ENCODE assay signal across 12 cellular contexts in the genomic region with DNA sequence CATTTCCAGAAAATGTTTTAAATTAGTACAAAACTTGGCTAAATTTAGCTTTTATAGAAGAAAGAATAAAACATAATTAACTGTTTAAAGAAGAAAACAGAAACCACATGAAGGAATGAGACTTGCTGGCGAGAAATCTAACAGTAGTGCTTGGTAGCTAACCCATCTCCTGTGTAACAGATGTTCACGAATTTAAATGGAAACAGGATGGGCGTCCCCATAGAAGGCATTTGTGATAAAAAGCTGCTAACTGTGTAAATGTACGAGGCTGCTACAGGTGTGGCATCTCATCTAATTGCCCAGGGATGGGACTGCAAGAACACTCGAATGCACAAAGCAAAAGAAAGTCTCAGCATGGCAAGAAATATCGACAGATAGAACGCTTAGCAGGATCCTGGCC.
DNase-seq lines count a peak whose midpoint lies in the region; FAIRE-seq and TF ChIP-seq lines count a peak whose summit lies in the region.
"Had no signal": no experiment of that assay in that cellular context is flagged by ENCODE, and none has a peak within 500 bp of the region (broad histone marks: within the 10 kb centered on the region; RNA-seq: fewer than 3 reads in every experiment).

No MANE protein-coding gene starts in this region.

- no peak for TF ChIP-seq CTCF in glutamatergic neuron (IDR thresholded peaks at IDR 0.05; ENCODE audit: partially characterized antibody, unreplicated experiment)

- peak overlapping the region; percentile 95 for H3K27ac Mint-ChIP-seq in activated CD4-positive, alpha-beta memory T cell treated with anti-CD3 and anti-CD28 coated beads, Interleukin-2, amount 10 ng/mL, durations not matched to agents 7 days and 5 days
- no peak overlapping the region for H3K27ac Mint-ChIP-seq in glutamatergic neuron (ENCODE audit: unreplicated experiment)
- H3K27ac Mint-ChIP-seq: WTC11 had no signal

- CTCF ChIA-PET in activated CD4-positive, alpha-beta memory T cell treated with anti-CD3 and anti-CD28 coated beads, Interleukin-2, amount 10 ng/mL, durations not matched to agents 7 days and 5 days (lab: Charles Lee): interaction anchor here (0.6 to 5.0 kb wide), 7 partner anchors 10 to 111 kb away, joined by 3 to 20 read pairs (median 4); no protein-coding TSS in a partner anchor

- FAIRE-seq in GM12891 (lab: Jason Lieb, UNC): peak; percentile 50
- no peak for FAIRE-seq in urothelium cell line (lab: Jason Lieb, UNC)

- TF ChIP-seq POLR2A in GM12891 (IDR thresholded peaks at IDR 0.05; ENCODE audit: low read depth, low read length): no peak

- DNase-seq in AG20443 (ENCODE audit: low spot score) (peak; percentile 24), GM12891 (ENCODE audit: insufficient read length, low spot score) (no peak), glutamatergic neuron (peak; percentile 19), NCI-H1092 treated with DMSO at 0.1 percent for 48 hours (lab: John Stamatoyannopoulos, UW) (no peak), urothelium cell line (ENCODE audit: low spot score) (no peak), MV-4-11 (lab: John Stamatoyannopoulos, UW) (no peak), SW 1271 (lab: John Stamatoyannopoulos, UW) (no peak)
- DNase-seq in activated CD4-positive, alpha-beta memory T cell treated with anti-CD3 and anti-CD28 coated beads, Interleukin-2, amount 10 ng/mL, durations not matched to agents 7 days and 5 days: no peak
- DNase-seq: effector CD8-positive, alpha-beta T cell; SHP77; uterus had no signal

- peaks cover 15% of the 10 kb centered on the region for H3K36me3 Mint-ChIP-seq in activated CD4-positive, alpha-beta memory T cell treated with anti-CD3 and anti-CD28 coated beads, Interleukin-2, amount 10 ng/mL, durations not matched to agents 7 days and 5 days (ENCODE audit: low read depth)
- no peaks in the 10 kb centered on the region for H3K36me3 Mint-ChIP-seq in glutamatergic neuron (ENCODE audit: unreplicated experiment)
- H3K36me3 Mint-ChIP-seq: WTC11 had no signal

- H3K4me1 Mint-ChIP-seq in activated CD4-positive, alpha-beta memory T cell treated with anti-CD3 and anti-CD28 coated beads, Interleukin-2, amount 10 ng/mL, durations not matched to agents 7 days and 5 days: peaks cover 88% of the 10 kb centered on the region
- peaks cover 6% of the 10 kb centered on the region for H3K4me1 Mint-ChIP-seq in glutamatergic neuron (ENCODE audit: low read depth, unreplicated experiment)

- POLR2A ChIA-PET in activated CD4-positive, alpha-beta memory T cell treated with anti-CD3 and anti-CD28 coated beads, Interleukin-2, amount 10 ng/mL, durations not matched to agents 7 days and 5 days (lab: Charles Lee): interaction anchor here (1.0 to 6.5 kb wide), 11 partner anchors 11 to 115 kb away, joined by 3 to 84 read pairs (median 9); no protein-coding TSS in a partner anchor

- H3K27me3 Mint-ChIP-seq in activated CD4-positive, alpha-beta memory T cell treated with anti-CD3 and anti-CD28 coated beads, Interleukin-2, amount 10 ng/mL, durations not matched to agents 7 days and 5 days: no peaks in the 10 kb centered on the region
- H3K27me3 Mint-ChIP-seq in glutamatergic neuron (ENCODE audit: unreplicated experiment): no peaks in the 10 kb centered on the region

- peak overlapping the region; percentile 12 for H3K4me3 Mint-ChIP-seq in activated CD4-positive, alpha-beta memory T cell treated with anti-CD3 and anti-CD28 coated beads, Interleukin-2, amount 10 ng/mL, durations not matched to agents 7 days and 5 days
- no peak overlapping the region for H3K4me3 Mint-ChIP-seq in glutamatergic neuron (ENCODE audit: unreplicated experiment)
- H3K4me3 Mint-ChIP-seq: WTC11 had no signal

- no peaks in the 10 kb centered on the region for H3K9me3 Mint-ChIP-seq in activated CD4-positive, alpha-beta memory T cell treated with anti-CD3 and anti-CD28 coated beads, Interleukin-2, amount 10 ng/mL, durations not matched to agents 7 days and 5 days
- peaks cover 1% of the 10 kb centered on the region for H3K9me3 Mint-ChIP-seq in glutamatergic neuron (ENCODE audit: unreplicated experiment)
- H3K9me3 Mint-ChIP-seq: WTC11 had no signal

TF ChIP-seq in GM12891, 5 proteins besides CTCF, POLR2A, EP300 and RAD21:
- TF ChIP-seq POLR2AphosphoS5 (IDR thresholded peaks at IDR 0.05; ENCODE audit: low read depth, low read length): no peak
- no peak for TF ChIP-seq PAX5 (IDR thresholded peaks at IDR 0.05; ENCODE audit: insufficient read depth, low read length, severe bottlenecking)
- no peak for TF ChIP-seq SPI1 (IDR thresholded peaks at IDR 0.05; ENCODE audit: low read depth, low read length)
- no peak for TF ChIP-seq TAF1 (IDR thresholded peaks at IDR 0.05; ENCODE audit: low read depth, low read length)
- TF ChIP-seq POU2F2 (IDR thresholded peaks at IDR 0.05; ENCODE audit: low read depth, low read length): no peak

Comparison
In these comparisons a context has a peak if more than half of its experiments do, and no peak if none do; other contexts are left out.
1. DNase-seq: peak in AG20443 (single experiment) and glutamatergic neuron (single experiment); none in GM12891 (single experiment), activated CD4-positive, alpha-beta memory T cell treated with anti-CD3 and anti-CD28 coated beads, Interleukin-2, amount 10 ng/mL, durations not matched to agents 7 days and 5 days (single experiment), NCI-H1092 treated with DMSO at 0.1 percent for 48 hours (single experiment), urothelium cell line (single experiment), MV-4-11 (single experiment) and SW 1271 (0 of 2).